ENCODE assay signal across 17 cellular contexts in genomic region chr17:77485089-77485833, GRCh38.
A peak's percentile ranks its signal among the peaks of the same experiment; 100 is the strongest.
DNase-seq lines count a peak whose midpoint lies in the region; ATAC-seq, FAIRE-seq and TF ChIP-seq lines count a peak whose summit lies in the region.
"Had no signal": no experiment of that assay in that cellular context is flagged by ENCODE, and none has a peak within 500 bp of the region (broad histone marks: within the 10 kb centered on the region; RNA-seq: fewer than 3 reads in every experiment).

No MANE protein-coding gene starts in this region.

- H3K4me3 ChIP-seq in GM12878: no peak overlapping the region

- H3K9me3 Mint-ChIP-seq in stimulated activated naive CD8-positive, alpha-beta T cell treated with anti-CD3 and anti-CD28 coated beads, Interleukin-15, amount 100 ng/mL, for 72 hours: no peaks in the 10 kb centered on the region
- no peaks in the 10 kb centered on the region for H3K9me3 Mint-ChIP-seq in naive thymus-derived CD8-positive, alpha-beta T cell

- H3K4me3 Mint-ChIP-seq in stimulated activated naive CD8-positive, alpha-beta T cell treated with anti-CD3 and anti-CD28 coated beads, Interleukin-15, amount 100 ng/mL, for 72 hours: no peak overlapping the region
- no peak overlapping the region for H3K4me3 Mint-ChIP-seq in naive thymus-derived CD8-positive, alpha-beta T cell

- in situ Hi-C loops in GM12878 (cut with MboI): no loop called here

- no peak for TF ChIP-seq EP300 in GM12878 (IDR thresholded peaks at IDR 0.05; ENCODE audit: borderline replicate concordance in 1 of 2, control insufficient read depth in 1 of 2, low read depth in 2 of 2, low read length in 2 of 2)

- TF ChIP-seq RAD21 in GM12878 (IDR thresholded peaks at IDR 0.05; ENCODE audit: insufficient read depth, low read depth, low read length): no peak

- H3K27me3 Mint-ChIP-seq in stimulated activated naive CD8-positive, alpha-beta T cell treated with anti-CD3 and anti-CD28 coated beads, Interleukin-15, amount 100 ng/mL, for 72 hours: no peaks in the 10 kb centered on the region
- H3K27me3 Mint-ChIP-seq in naive thymus-derived CD8-positive, alpha-beta T cell: no peaks in the 10 kb centered on the region

- SMC1A ChIA-PET in GM12878 (lab: Charles Lee; ENCODE audit: uncharacterized antibody, unreplicated experiment): no interaction called here

- no peak overlapping the region for H3K27ac Mint-ChIP-seq in stimulated activated naive CD8-positive, alpha-beta T cell treated with anti-CD3 and anti-CD28 coated beads, Interleukin-15, amount 100 ng/mL, for 72 hours
- no peak overlapping the region for H3K27ac Mint-ChIP-seq in naive thymus-derived CD8-positive, alpha-beta T cell

- TF ChIP-seq CTCF in GM12878 (IDR thresholded peaks at IDR 0.05 in 2 of 3, conservative IDR thresholded peaks at IDR 0.05 in 1 of 3; ENCODE audit: control insufficient read depth in 2 of 3, extremely low read depth in 1 of 3, insufficient read depth in 1 of 3, low read depth in 3 of 3, low read length in 3 of 3): no peak

- FAIRE-seq in GM12878 (lab: Jason Lieb, UNC): no peak
- FAIRE-seq: H54 had no signal

- intact Hi-C loops in GM12878 (cut with micrococcal nuclease; ENCODE audit: unreplicated experiment): no loop called here
- intact Hi-C loops in Right ventricle myocardium inferior (cut with DNase I): no loop called here
- intact Hi-C loops in left cardiac atrium (cut with DNase I): no loop called here

- peaks cover 30% of the 10 kb centered on the region for H3K79me2 ChIP-seq in GM12878 (ENCODE audit: control insufficient read depth, insufficient read depth, low read length)

- TF ChIP-seq POLR2A in GM12878 (IDR thresholded peaks at IDR 0.05; ENCODE audit: low read depth, low read length): no peak

- CTCF ChIA-PET in GM12878 (lab: Yijun Ruan, JAX): no interaction called here

- no TSS peak for BruUV-seq in GM12878 (replicated peaks; lab: Mats Ljungman, UMichigan)

- peak; percentile 19 for ATAC-seq in stimulated activated naive CD8-positive, alpha-beta T cell treated with anti-CD3 and anti-CD28 coated beads, Interleukin-15, amount 100 ng/mL, for 72 hours
- no peak for ATAC-seq in stimulated activated naive CD8-positive, alpha-beta T cell treated with anti-CD3 and anti-CD28 coated beads, Interleukin-15, Interleukin-2, amounts not matched to agents 100 U/mL and 50 U/mL, for 24 hours
- ATAC-seq in GM12878: no peak
- peak; percentile 19 to 43 for ATAC-seq in naive thymus-derived CD8-positive, alpha-beta T cell
- ATAC-seq in Right ventricle myocardium inferior: no peak
- ATAC-seq in left cardiac atrium: no peak

- H3K4me2 ChIP-seq in GM12878 (ENCODE audit: control insufficient read depth, insufficient read depth): no peak overlapping the region

- H3K27me3 ChIP-seq in GM12878 (replicated peaks in 1 of 2; ENCODE audit: control insufficient read depth in 2 of 2, insufficient read depth in 2 of 2, low read length in 1 of 2): no peaks in the 10 kb centered on the region
- H3K27me3 ChIP-seq: BE2C had no signal

- H3K27ac ChIP-seq in GM12878 (ENCODE audit: control insufficient read depth, insufficient read depth): no peak overlapping the region

- peaks cover 0 to 46% (median 8%) of the 10 kb centered on the region in 3 donors for H3K36me3 Mint-ChIP-seq in naive thymus-derived CD8-positive, alpha-beta T cell

- no peak overlapping the region for H3K9ac ChIP-seq in GM12878 (ENCODE audit: control insufficient read depth, insufficient read depth, low read length)

- no peaks in the 10 kb centered on the region; the same call in 2 of the 3 replicates for H3K9me3 ChIP-seq in GM12878 (replicated peaks; ENCODE audit: control insufficient read depth, insufficient read depth, low read length)
- H3K9me3 ChIP-seq: BE2C had no signal

- DNase-seq in stimulated activated naive CD8-positive, alpha-beta T cell treated with anti-CD3 and anti-CD28 coated beads, Interleukin-15, amount 100 ng/mL, for 72 hours: no peak
- DNase-seq in stimulated activated naive CD8-positive, alpha-beta T cell treated with anti-CD3 and anti-CD28 coated beads, Interleukin-15, Interleukin-2, amounts not matched to agents 100 U/mL and 50 U/mL, for 24 hours: no peak
- DNase-seq in GM12878 (ENCODE audit: low read depth, low spot score): no peak
- no peak for DNase-seq in naive thymus-derived CD8-positive, alpha-beta T cell
- DNase-seq in HuH-7 (ENCODE audit: low spot score): no peak
- no peak for DNase-seq in Right ventricle myocardium inferior (ENCODE audit: missing footprints)
- no peak for DNase-seq in left cardiac atrium
- no peak for DNase-seq in pons (ENCODE audit: low spot score)
- DNase-seq: BE2C, DMS 273 treated with DMSO at 0.1 percent for 48 hours, MV-4-11, NCI-H1417 treated with DMSO at 0.1 percent for 48 hours, NCI-H2029 treated with DMSO at 0.1 percent for 48 hours, NCI-H510A, NCI-H82, Right ventricle myocardium superior had no signal

- WGBS in GM12878 (ENCODE audit: insufficient coverage, insufficient replicate concordance, low lambda C conversion rate, missing lambda C conversion rate): 98% methylated on average over 5 of the region's 5 CpGs

- H3K4me1 Mint-ChIP-seq in stimulated activated naive CD8-positive, alpha-beta T cell treated with anti-CD3 and anti-CD28 coated beads, Interleukin-15, amount 100 ng/mL, for 72 hours: peaks cover 46% of the 10 kb centered on the region
- H3K4me1 Mint-ChIP-seq in naive thymus-derived CD8-positive, alpha-beta T cell: peaks cover 8 to 28% (median 16%) of the 10 kb centered on the region in 4 donors

- peaks cover 17 to 79% of the 10 kb centered on the region in 2 experiments for H3K36me3 ChIP-seq in GM12878 (ENCODE audit: control insufficient read depth in 2 of 2, insufficient read depth in 2 of 2, low read length in 1 of 2)

- no peaks in the 10 kb centered on the region for H3K4me1 ChIP-seq in GM12878 (ENCODE audit: control insufficient read depth, insufficient read depth, low read length)

- no peak overlapping the region for H2AFZ ChIP-seq in GM12878 (ENCODE audit: control insufficient read depth, low read depth, low read length)

- RAD21 ChIA-PET in GM12878 (lab: Charles Lee; ENCODE audit: unreplicated experiment): no interaction called here

- H4K20me1 ChIP-seq in GM12878 (ENCODE audit: control insufficient read depth, insufficient read depth): no peaks in the 10 kb centered on the region; the same call in 1 of the 2 replicates

- POLR2A ChIA-PET in GM12878 (lab: Charles Lee): no interaction called here
- POLR2A ChIA-PET in naive thymus-derived CD8-positive, alpha-beta T cell (lab: Charles Lee): interaction anchor here (0.9 to 1.7 kb wide), 4 partner anchors 9 to 57 kb away, joined by 3 to 4 read pairs (median 4); no protein-coding TSS in a partner anchor

TF ChIP-seq in GM12878, 131 proteins besides CTCF, POLR2A, EP300 and RAD21 (continues in another document):
- TF ChIP-seq ETV6 (conservative IDR thresholded peaks at IDR 0.05 in 1 of 2, IDR thresholded peaks at IDR 0.05 in 1 of 2; ENCODE audit: borderline replicate concordance in 1 of 2, low read depth in 1 of 2) (no peak), ZBTB11 (CRISPR knock-in tag; IDR thresholded peaks at IDR 0.05) (no peak), IKZF1 (conservative IDR thresholded peaks at IDR 0.05) (no peak), NBN (IDR thresholded peaks at IDR 0.05) (peak; percentile 54; the same call in 1 of the 2 replicates), FOXK2 (IDR thresholded peaks at IDR 0.05) (0 out of 2 replicates have a peak, but pooled peaks have one; percentile 22), IRF5 (IDR thresholded peaks at IDR 0.05; ENCODE audit: borderline replicate concordance) (0 out of 2 replicates have a peak, but pooled peaks have one; percentile 18), HDGF (IDR thresholded peaks at IDR 0.05) (peak; percentile 85)

Comparison
In these comparisons a context has a peak if more than half of its experiments do, and no peak if none do; other contexts are left out.
1. ATAC-seq: peak in stimulated activated naive CD8-positive, alpha-beta T cell treated with anti-CD3 and anti-CD28 coated beads, Interleukin-15, amount 100 ng/mL, for 72 hours (single experiment) and naive thymus-derived CD8-positive, alpha-beta T cell (2 of 2); none in stimulated activated naive CD8-positive, alpha-beta T cell treated with anti-CD3 and anti-CD28 coated beads, Interleukin-15, Interleukin-2, amounts not matched to agents 100 U/mL and 50 U/mL, for 24 hours (single experiment), GM12878 (single experiment), Right ventricle myocardium inferior (single experiment) and left cardiac atrium (0 of 2).